Comparison of ENCODE assay signal across 8 cellular contexts in the genomic region with DNA sequence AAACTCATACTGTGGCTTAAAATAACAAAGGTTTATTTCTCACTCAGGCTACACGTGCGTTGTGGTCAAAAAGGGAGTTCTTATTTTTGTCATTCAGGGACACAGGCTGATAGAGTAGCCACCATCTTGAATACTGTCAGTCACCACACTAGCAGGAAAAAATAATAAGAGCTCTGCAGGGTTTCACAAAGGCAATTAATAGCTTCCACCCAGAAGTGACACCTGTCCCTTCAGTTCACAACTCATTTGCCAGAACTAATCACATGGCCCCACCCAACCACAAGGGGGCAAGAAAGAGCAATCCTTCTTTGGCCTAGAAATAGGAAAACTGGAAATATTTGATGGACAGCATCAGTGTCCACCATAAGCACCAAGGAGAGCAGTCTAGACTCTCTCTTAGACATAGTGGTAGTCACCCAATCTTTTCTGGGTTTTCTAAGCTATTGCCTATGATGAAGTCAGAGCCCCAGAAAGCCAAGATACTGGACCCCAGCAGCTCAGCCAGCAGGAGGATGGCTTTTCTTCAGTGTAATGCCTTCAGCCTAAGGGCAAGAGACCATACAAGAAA. TPM values are rescaled to one million over a fixed set of nuclear protein-coding genes. Genes with fewer than 3 reads are reported as not detected.
A peak's percentile ranks its signal among the peaks of the same experiment; 100 is the strongest.
DNase-seq lines count a peak whose midpoint lies in the region; ATAC-seq and TF ChIP-seq lines count a peak whose summit lies in the region.

No MANE protein-coding gene starts in this region.

- H3K36me3 ChIP-seq in BJ (ENCODE audit: control insufficient read depth, insufficient read depth, low read length) (no peaks in the 10 kb centered on the region), upper lobe of left lung (no peaks in the 10 kb centered on the region)

- CTCF ChIA-PET in BJ (lab: Yijun Ruan, JAX), result interaction anchor here (0.7 to 15.6 kb wide), 26 partner anchors 8 to 300 kb away, joined by 3 to 257 read pairs (median 6); a partner anchor contains a TSS

- H3K27ac ChIP-seq in upper lobe of left lung, result no peak overlapping the region

- H3K9me3 ChIP-seq in upper lobe of left lung, result no peaks in the 10 kb centered on the region

- TF ChIP-seq POLR2A in upper lobe of left lung (IDR thresholded peaks at IDR 0.05), result no peak

- peak in 1 of 2 donors; percentile 17 for ATAC-seq in upper lobe of left lung (ENCODE audit: low FRiP score in 2 of 2)
- no peak for ATAC-seq in HG03159 (IDR thresholded peaks at IDR 0.05; ENCODE audit: unreplicated experiment)
- no peak for ATAC-seq in HG02623 (IDR thresholded peaks at IDR 0.05; ENCODE audit: unreplicated experiment)

- H3K4me1 ChIP-seq in upper lobe of left lung, result peaks cover 20 to 26% (median 22%) of the 10 kb centered on the region in 4 donors

- H3K4me3 ChIP-seq in BJ (ENCODE audit: low read depth, low read length) (no peak overlapping the region), upper lobe of left lung (no peak overlapping the region)

- TF ChIP-seq EP300 in upper lobe of left lung (IDR thresholded peaks at IDR 0.05), result no peak

- WGBS in upper lobe of left lung, 2 donors, result 75 to 82% methylated on average over 2 of the region's 2 CpGs

- peaks cover 30% of the 10 kb centered on the region for H3K27me3 ChIP-seq in BJ (ENCODE audit: control insufficient read depth, insufficient read depth, low read length)
- H3K27me3 ChIP-seq in upper lobe of left lung, result peaks cover 6 to 37% (median 22%) of the 10 kb centered on the region in 4 donors

- POLR2A ChIA-PET in BJ (lab: Charles Lee), result no interaction called here

- TF ChIP-seq CTCF in BJ (IDR thresholded peaks at IDR 0.05; ENCODE audit: insufficient read depth, low read depth, low read length), result peak; percentile 81
- TF ChIP-seq CTCF in GM12874 (IDR thresholded peaks at IDR 0.05; ENCODE audit: insufficient read depth, low read depth, low read length), result peak; percentile 12; the same call in 1 of the 2 replicates
- peak; percentile 39 to 66 (median 54) for TF ChIP-seq CTCF in upper lobe of left lung (IDR thresholded peaks at IDR 0.05)

- DNase-seq in BJ (ENCODE audit: low read depth) (no peak), NCI-H460 (ENCODE audit: extremely low read depth, low read depth) (peak; percentile 75), inferior parietal cortex (ENCODE audit: extremely low spot score) (peak; percentile 79), upper lobe of left lung (peak in 1 of 2 donors; percentile 27)
- peak; percentile 33 to 54 for DNase-seq in activated CD4-positive, alpha-beta T cell treated with anti-CD3 and anti-CD28 coated beads, Interleukin-2, amount 50 U/mL, for 48 hours

RNA-seq across cellular contexts. Expression of a gene that starts 8.2 kb away (rescaled TPM):
- not detected in 2 replicates for polyA plus RNA-seq in BJ (2011; rRNA removed)
- polyA minus RNA-seq in BJ (2011; rRNA and poly(A)+ RNA removed), result not detected in 2 replicates
- total RNA-seq in NCI-H460 (2014; rRNA removed; shearing (Covaris generic)), result 0.52 TPM in 1 of 2 replicates, not detected in the other
- polyA plus RNA-seq in NCI-H460 (2014; cell fraction: nucleus; rRNA removed), result 1.1 and 1.9 TPM in 2 replicates
- 1 to 10 TPM in 1 of 6 donors, under 1 TPM in 2, not detected in 3; 0.14 to 5.0 (median 0.37) TPM for total RNA-seq in upper lobe of left lung

RNA-seq across cellular contexts. Expression of a gene that starts 14.5 kb away (rescaled TPM):
- 0.02 TPM in 1 of 2 replicates, not detected in the other for polyA plus RNA-seq in BJ (2011; rRNA removed)
- polyA minus RNA-seq in BJ (2011; rRNA and poly(A)+ RNA removed), result not detected in 2 replicates
- 0.07 TPM in 1 of 2 replicates, not detected in the other for total RNA-seq in NCI-H460 (2014; rRNA removed; shearing (Covaris generic))
- polyA plus RNA-seq in NCI-H460 (2014; cell fraction: nucleus; rRNA removed), result 0.16 TPM in 1 of 2 replicates, not detected in the other
- total RNA-seq in upper lobe of left lung, result under 1 TPM in 2 of 6 donors, not detected in 4; 0.11 to 0.13 TPM

RNA-seq across cellular contexts. Expression of a gene that starts 26.1 kb away (rescaled TPM):
- polyA plus RNA-seq in BJ (2011; rRNA removed), result 21.2 and 23.9 TPM in 2 replicates
- polyA minus RNA-seq in BJ (2011; rRNA and poly(A)+ RNA removed), result 11.4 and 11.5 TPM in 2 replicates
- 28.7 and 36.7 TPM in 2 replicates for total RNA-seq in NCI-H460 (2014; rRNA removed; shearing (Covaris generic))
- 27.0 and 36.6 TPM in 2 replicates for polyA plus RNA-seq in NCI-H460 (2014; cell fraction: nucleus; rRNA removed)
- total RNA-seq in upper lobe of left lung, result 10 to 100 TPM in 5 of 6 donors, 1 to 10 TPM in 1; 5.7 to 26.2 (median 19.4) TPM

RNA-seq across cellular contexts. Expression of a gene that starts 35.8 kb away (rescaled TPM):
- 37.8 and 63.3 TPM in 2 replicates for polyA plus RNA-seq in BJ (2011; rRNA removed)
- polyA minus RNA-seq in BJ (2011; rRNA and poly(A)+ RNA removed), result 23.8 and 29.9 TPM in 2 replicates
- total RNA-seq in NCI-H460 (2014; rRNA removed; shearing (Covaris generic)), result 235 and 249 TPM in 2 replicates
- 247 and 334 TPM in 2 replicates for polyA plus RNA-seq in NCI-H460 (2014; cell fraction: nucleus; rRNA removed)
- 10 to 100 TPM; 46.1 to 81.1 (median 60.0) TPM for total RNA-seq in upper lobe of left lung

RNA-seq across cellular contexts. Expression of a gene that starts 47.9 kb away (rescaled TPM):
- polyA plus RNA-seq in BJ (2011; rRNA removed), result not detected in 2 replicates
- not detected in 2 replicates for polyA minus RNA-seq in BJ (2011; rRNA and poly(A)+ RNA removed)
- total RNA-seq in NCI-H460 (2014; rRNA removed; shearing (Covaris generic)), result not detected in 2 replicates
- not detected in 2 replicates for polyA plus RNA-seq in NCI-H460 (2014; cell fraction: nucleus; rRNA removed)
- under 1 TPM in 1 of 6 donors, not detected in 5; 0.20 TPM for total RNA-seq in upper lobe of left lung

Comparison
In these comparisons a context has a peak if more than half of its experiments do, and no peak if none do; other contexts are left out.
1. CTCF ChIP-seq: peak in every context shown above with its lines; median percentile 81 in BJ; 54 in upper lobe of left lung; 12 in GM12874.